Comparison of ENCODE assay signal across 11 cellular contexts in genomic region chr9:130010151-130010988, GRCh38. TPM values are rescaled to one million over a fixed set of nuclear protein-coding genes. Genes with fewer than 3 reads are reported as not detected.
DNase-seq lines count a peak whose midpoint lies in the region; ATAC-seq and TF ChIP-seq lines count a peak whose summit lies in the region.
"Had no signal": no experiment of that assay in that cellular context is flagged by ENCODE, and none has a peak within 500 bp of the region (broad histone marks: within the 10 kb centered on the region; RNA-seq: fewer than 3 reads in every experiment).

No MANE protein-coding gene starts in this region.

- 75 to 85% (median 82%) methylated on average over 5 of the region's 5 CpGs for WGBS in stomach, 5 donors

- no peaks in the 10 kb centered on the region for H3K9me3 ChIP-seq in stomach

- no peak for TF ChIP-seq POLR2A in stomach (IDR thresholded peaks at IDR 0.05)

- H3K4me1 ChIP-seq in stomach: peaks cover 0 to 42% (median 19%) of the 10 kb centered on the region in 4 donors

- peak overlapping the region in 3 of 5 donors; percentile 5 to 69 (median 22) for H3K27ac ChIP-seq in stomach
- H3K27ac ChIP-seq: heart right ventricle had no signal

- H3K4me3 ChIP-seq in stomach: no peak overlapping the region
- H3K4me3 ChIP-seq: heart right ventricle, tibial nerve had no signal

- TF ChIP-seq EP300 in stomach (IDR thresholded peaks at IDR 0.05): no peak

- peak; percentile 51 to 53 for DNase-seq in activated CD4-positive, alpha-beta T cell treated with anti-CD3 and anti-CD28 coated beads for 4 hours
- DNase-seq in activated CD4-positive, alpha-beta T cell treated with anti-CD3 and anti-CD28 coated beads for 1 hour: no peak
- DNase-seq in SK-N-DZ (ENCODE audit: low spot score): peak; percentile 52
- DNase-seq in central memory CD4-positive, alpha-beta T cell: peak; percentile 77
- DNase-seq in stomach: no peak
- no peak for DNase-seq in GF-D8 (lab: John Stamatoyannopoulos, UW)
- no peak for DNase-seq in CD1c-positive myeloid dendritic cell (ENCODE audit: extremely low spot score)
- DNase-seq: heart right ventricle, PC-3 had no signal

- no peaks in the 10 kb centered on the region for H3K27me3 ChIP-seq in stomach
- H3K27me3 ChIP-seq: heart right ventricle, tibial nerve had no signal

- ATAC-seq in HG02870 (IDR thresholded peaks at IDR 0.05; ENCODE audit: unreplicated experiment): no peak
- ATAC-seq: heart right ventricle, PC-3 had no signal

- intact Hi-C loops in stomach (cut with DNase I; ENCODE audit: low total_unique reads): no loop called here

- TF ChIP-seq CTCF in stomach (IDR thresholded peaks at IDR 0.05): no peak

- peaks cover 0 to 6% (median 0%) of the 10 kb centered on the region in 4 donors for H3K36me3 ChIP-seq in stomach
- H3K36me3 ChIP-seq: heart right ventricle had no signal

RNA-seq across cellular contexts. Expression of gene FNBP1, which starts 32.6 kb away (rescaled TPM):
- 14.3 and 14.5 TPM in 2 replicates for polyA plus RNA-seq in SK-N-DZ (2014; cell fraction: cytosol; rRNA removed)
- polyA plus RNA-seq in SK-N-DZ (2014; cell fraction: nucleus; rRNA removed): 6.5 and 9.4 TPM in 2 replicates
- total RNA-seq in stomach: 100 to 1,000 TPM in 1 of 5 donors, 10 to 100 TPM in 4; 52.7 to 129 (median 69.6) TPM
- 10 to 100 TPM in 2 of 3 donors, 1 to 10 TPM in 1; 9.0 to 19.7 (median 10.4) TPM for polyA plus RNA-seq in stomach

RNA-seq across cellular contexts. Expression of gene GPR107, which starts 43.3 kb away (rescaled TPM):
- 17.5 and 18.2 TPM in 2 replicates for polyA plus RNA-seq in SK-N-DZ (2014; cell fraction: cytosol; rRNA removed)
- 11.1 and 15.2 TPM in 2 replicates for polyA plus RNA-seq in SK-N-DZ (2014; cell fraction: nucleus; rRNA removed)
- 10 to 100 TPM in 4 of 5 donors, 1 to 10 TPM in 1; 5.3 to 37.8 (median 21.4) TPM for total RNA-seq in stomach
- polyA plus RNA-seq in stomach: 1 to 10 TPM; 3.4 to 7.9 (median 6.4) TPM

Comparison
In these comparisons a context has a peak if more than half of its experiments do, and no peak if none do; other contexts are left out.
1. DNase-seq: peak in activated CD4-positive, alpha-beta T cell treated with anti-CD3 and anti-CD28 coated beads for 4 hours (2 of 2), SK-N-DZ (single experiment) and central memory CD4-positive, alpha-beta T cell (single experiment); none in activated CD4-positive, alpha-beta T cell treated with anti-CD3 and anti-CD28 coated beads for 1 hour (single experiment), stomach (single experiment), GF-D8 (single experiment) and CD1c-positive myeloid dendritic cell (single experiment).